ENCODE assay signal across 8 cellular contexts in the genomic region with DNA sequence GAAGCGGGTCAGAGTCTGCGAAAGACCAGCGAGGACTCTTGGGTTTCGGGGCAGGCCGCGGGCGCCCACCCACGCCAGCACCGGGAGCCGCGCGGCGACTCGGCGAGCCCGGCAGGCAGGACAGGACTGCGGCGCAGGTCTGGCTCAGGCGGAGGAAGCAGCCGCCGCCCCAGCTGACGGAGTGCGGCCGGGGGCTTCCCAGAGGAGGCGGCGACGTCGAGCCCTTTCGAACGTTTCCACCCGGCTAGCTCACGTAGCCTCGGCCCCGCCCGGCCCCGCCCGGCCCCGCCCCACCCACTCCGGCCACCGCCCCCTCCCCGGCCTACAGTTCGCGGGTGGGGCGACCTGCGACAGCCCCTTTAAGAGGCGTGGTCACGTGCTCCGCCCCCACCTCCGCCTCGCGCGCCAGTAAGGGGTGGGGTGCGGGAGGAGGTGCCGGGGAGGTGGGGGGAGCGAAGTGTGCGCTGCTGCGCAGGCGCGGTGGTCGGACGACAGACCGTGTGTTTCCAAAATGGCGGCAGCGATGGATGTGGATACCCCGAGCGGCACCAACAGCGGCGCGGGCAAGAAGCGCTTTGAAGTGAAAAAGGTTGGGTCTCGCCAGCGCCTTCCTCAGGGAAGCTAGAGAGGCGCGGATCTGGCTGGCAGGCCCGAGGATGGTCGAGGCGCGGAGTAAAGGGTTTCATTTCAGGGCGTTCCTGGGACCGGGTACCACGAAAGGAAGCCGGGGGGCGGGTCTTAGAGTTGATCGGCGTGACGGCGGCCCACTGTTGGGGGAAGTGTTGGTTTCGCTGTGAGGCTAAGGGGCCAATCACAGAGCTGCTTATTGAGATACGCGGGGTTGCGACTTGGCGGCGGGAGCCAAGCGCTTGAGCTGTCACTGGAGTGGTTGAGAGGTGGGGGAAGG. TPM values are rescaled to one million over a fixed set of nuclear protein-coding genes. Genes with fewer than 3 reads are reported as not detected.
DNase-seq lines count a peak whose midpoint lies in the region; ATAC-seq, FAIRE-seq and TF ChIP-seq lines count a peak whose summit lies in the region.

TSS of gene RBX1 (plus strand) at position 491 of the 907 bp plus-strand sequence. CDS start at position 512, 21 bp downstream.

- FAIRE-seq in pancreas (lab: Jason Lieb, UNC) = peak; percentile 9

- peak within 1 kb of the TSS; percentile 89 for H3K4me3 ChIP-seq in GM12864 (ENCODE audit: low read depth, low read length)
- peak within 1 kb of the TSS; percentile 60 to 89 (median 82) for H3K4me3 ChIP-seq in pancreas
- peak within 1 kb of the TSS; percentile 73 to 85 for H3K4me3 ChIP-seq in tibial artery

- H3K36me3 Mint-ChIP-seq in activated naive CD8-positive, alpha-beta T cell treated with anti-CD3 and anti-CD28 coated beads, Interleukin-2, amount 50 U/mL, for 24 hours (ENCODE audit: low read depth) = peaks cover 32% of the 10 kb centered on the region

- H3K36me3 ChIP-seq in pancreas = peaks cover 0 to 4% (median 0%) of the 10 kb centered on the region in 3 donors
- H3K36me3 ChIP-seq in tibial artery = peaks cover 0 to 28% (median 8%) of the 10 kb centered on the region in 3 donors

- peak within 1 kb of the TSS; percentile 100 for H3K27ac Mint-ChIP-seq in activated naive CD8-positive, alpha-beta T cell treated with anti-CD3 and anti-CD28 coated beads, Interleukin-2, amount 50 U/mL, for 24 hours

- peaks cover 2% of the 10 kb centered on the region for H3K27me3 Mint-ChIP-seq in activated naive CD8-positive, alpha-beta T cell treated with anti-CD3 and anti-CD28 coated beads, Interleukin-2, amount 50 U/mL, for 24 hours

- H3K9me3 ChIP-seq in pancreas (no peaks in the 10 kb centered on the region), tibial artery (no peaks in the 10 kb centered on the region)

- intact Hi-C loops in Right ventricle myocardium superior (cut with DNase I) = loop anchor here (2.0 to 5.0 kb wide), 2 partner anchors 71 to 140 kb away; no protein-coding TSS in a partner anchor
- intact Hi-C loops in pancreas (cut with DNase I) = loop anchor here in 2 of 3 donors (5.0 to 10.0 kb wide), 2 partner anchors 141 to 144 kb away; partner anchors contain the start of gene EP300 (in 2 of the 2)
- intact Hi-C loops in tibial artery (cut with DNase I; ENCODE audit: low total_unique reads) = loop anchor here (1.0 to 2.0 kb wide), 2 partner anchors 70 to 140 kb away; no protein-coding TSS in a partner anchor

- peaks cover 38% of the 10 kb centered on the region for H3K4me1 Mint-ChIP-seq in activated naive CD8-positive, alpha-beta T cell treated with anti-CD3 and anti-CD28 coated beads, Interleukin-2, amount 50 U/mL, for 24 hours

- 1% methylated on average over 82 to 92 of the region's 94 CpGs for WGBS in pancreas, 2 donors

- peak within 1 kb of the TSS; percentile 100 for H3K4me3 Mint-ChIP-seq in activated naive CD8-positive, alpha-beta T cell treated with anti-CD3 and anti-CD28 coated beads, Interleukin-2, amount 50 U/mL, for 24 hours

- peak; percentile 96 for DNase-seq in GM12864 (ENCODE audit: low read depth)
- peak; percentile 92 to 97 (median 94) for DNase-seq in NCI-H1417 (lab: John Stamatoyannopoulos, UW)
- peak; percentile 75 to 94 for DNase-seq in SW 1271 (lab: John Stamatoyannopoulos, UW)
- DNase-seq in activated naive CD8-positive, alpha-beta T cell treated with anti-CD3 and anti-CD28 coated beads, Interleukin-2, amount 50 U/mL, for 24 hours = peak; percentile 99
- DNase-seq in Right ventricle myocardium superior = peak; percentile 98
- DNase-seq in pancreas = peak; percentile 97 to 99 (median 98)
- DNase-seq in tibial artery = peak; percentile 98 to 99

- H3K27me3 ChIP-seq in pancreas = no peaks in the 10 kb centered on the region
- H3K27me3 ChIP-seq in tibial artery = no peaks in the 10 kb centered on the region

- TF ChIP-seq CTCF in GM12864 (IDR thresholded peaks at IDR 0.05; ENCODE audit: low read depth, low read length, missing control alignments) (no peak), pancreas (IDR thresholded peaks at IDR 0.05) (no peak), tibial artery (IDR thresholded peaks at IDR 0.05) (no peak)

- no peaks in the 10 kb centered on the region for H3K9me3 Mint-ChIP-seq in activated naive CD8-positive, alpha-beta T cell treated with anti-CD3 and anti-CD28 coated beads, Interleukin-2, amount 50 U/mL, for 24 hours

- ATAC-seq in HG02759 (IDR thresholded peaks at IDR 0.05; ENCODE audit: unreplicated experiment) (peak; percentile 79), Right ventricle myocardium superior (ENCODE audit: poor library complexity) (peak; percentile 96), pancreas (peak; percentile 93 to 97 (median 93))
- ATAC-seq in activated naive CD8-positive, alpha-beta T cell treated with anti-CD3 and anti-CD28 coated beads, Interleukin-2, amount 50 U/mL, for 24 hours = peak; percentile 93

- H3K4me1 ChIP-seq in pancreas = peaks cover 3 to 14% (median 11%) of the 10 kb centered on the region in 3 donors
- H3K4me1 ChIP-seq in tibial artery = peaks cover 0 to 20% (median 7%) of the 10 kb centered on the region in 4 donors

- H3K27ac ChIP-seq in pancreas (peak within 1 kb of the TSS; percentile 62 to 94 (median 90)), tibial artery (peak within 1 kb of the TSS; percentile 94 to 98)

RNA-seq across cellular contexts. Expression of gene RBX1, which starts in this region (rescaled TPM):
- total RNA-seq in Right ventricle myocardium superior = 65.7 TPM
- 10 to 100 TPM in 4 of 6 donors, 1 to 10 TPM in 2; 9.9 to 18.3 (median 14.0) TPM for total RNA-seq in pancreas
- 10 to 100 TPM; 29.6 to 38.7 TPM for polyA plus RNA-seq in pancreas

Comparison
In these comparisons a context has a peak if more than half of its experiments do, and no peak if none do; other contexts are left out.
1. Peak in every context shown above with its lines: DNase-seq, ATAC-seq, H3K4me3 ChIP-seq and H3K27ac ChIP-seq.